ENCODE assay signal across 8 cellular contexts in the genomic region with DNA sequence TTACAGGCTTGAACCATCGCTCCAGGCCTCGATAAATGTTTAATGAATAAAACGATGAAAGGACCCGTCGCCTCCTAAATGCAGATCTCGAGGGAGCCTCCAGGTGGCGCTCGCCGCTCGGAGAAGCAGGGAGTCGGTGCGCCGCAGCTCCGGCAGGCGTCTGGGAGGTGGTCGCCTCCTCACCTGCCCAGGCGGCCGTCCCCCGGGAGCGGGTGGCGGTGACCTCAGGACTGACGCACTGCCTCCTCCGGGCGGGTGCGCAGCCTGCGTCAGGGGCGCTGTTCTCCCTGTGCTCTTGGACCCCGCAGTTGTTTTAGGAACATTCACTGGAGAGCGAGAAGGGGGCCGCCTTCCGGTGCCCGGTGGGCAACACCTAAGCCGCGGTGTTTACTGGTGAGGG. TPM values are rescaled to one million over a fixed set of nuclear protein-coding genes. Genes with fewer than 3 reads are reported as not detected.
DNase-seq lines count a peak whose midpoint lies in the region; ATAC-seq and TF ChIP-seq lines count a peak whose summit lies in the region.

No MANE protein-coding gene starts in this region.

- peak overlapping the region; percentile 38 for H3K4me3 ChIP-seq in H7 (ENCODE audit: insufficient read depth, low read depth, low read length)

- H3K4me1 Mint-ChIP-seq in CD14-positive monocyte = peaks cover 62% of the 10 kb centered on the region
- H3K4me1 Mint-ChIP-seq in effector memory CD8-positive, alpha-beta T cell (ENCODE audit: low read depth in 2 of 2) = peaks cover 11 to 19% of the 10 kb centered on the region in 2 donors
- H3K4me1 Mint-ChIP-seq in memory B cell = peaks cover 5% of the 10 kb centered on the region

- peak; percentile 93 for TF ChIP-seq CTCF in CD14-positive monocyte (IDR thresholded peaks at IDR 0.05)

- no peaks in the 10 kb centered on the region for H3K36me3 ChIP-seq in H7 (replicated peaks; ENCODE audit: control insufficient read depth, insufficient read depth, low read length)

- peaks cover 2 to 22% (median 11%) of the 10 kb centered on the region in 3 donors for H3K27me3 Mint-ChIP-seq in CD14-positive monocyte (ENCODE audit: low read depth in 3 of 3)
- peaks cover 24 to 44% of the 10 kb centered on the region in 2 donors for H3K27me3 Mint-ChIP-seq in effector memory CD8-positive, alpha-beta T cell
- peaks cover 11% of the 10 kb centered on the region for H3K27me3 Mint-ChIP-seq in memory B cell

- intact Hi-C loops in CD14-positive monocyte (cut with micrococcal nuclease) = loop anchor here (5.0 to 10.0 kb wide), 4 partner anchors 482 to 687 kb away; no protein-coding TSS in a partner anchor

- ATAC-seq in effector memory CD8-positive, alpha-beta T cell (replicated peaks) = peak; percentile 82
- ATAC-seq in memory B cell (ENCODE audit: low read depth) = peak; percentile 90

- H3K4me3 Mint-ChIP-seq in CD14-positive monocyte = peak overlapping the region; percentile 56 to 67
- H3K4me3 Mint-ChIP-seq in effector memory CD8-positive, alpha-beta T cell = peak overlapping the region; percentile 24 to 29
- peak overlapping the region; percentile 18 for H3K4me3 Mint-ChIP-seq in memory B cell

- DNase-seq in CD14-positive monocyte (ENCODE audit: low spot score) (peak; percentile 58), H7 (peak; percentile 94), NCI-H446 treated with DMSO at 0.1 percent for 48 hours (lab: John Stamatoyannopoulos, UW) (peak; percentile 16), memory B cell (ENCODE audit: low spot score in 2 of 2) (peak; percentile 76 to 82), H4 (ENCODE audit: low spot score) (no peak)
- peak; percentile 44 to 52 for DNase-seq in activated CD8-positive, alpha-beta memory T cell treated with anti-CD3 and anti-CD28 coated beads for 4 hours (ENCODE audit: low read depth in 2 of 2)
- DNase-seq in effector memory CD8-positive, alpha-beta T cell = peak; percentile 60 to 66 (median 65)
- peak; percentile 23 for DNase-seq in stimulated activated CD8-positive, alpha-beta memory T cell treated with anti-CD3 and anti-CD28 coated beads, Interleukin-12 subunit alpha, Interleukin-12 subunit beta, amount 100 ng/mL, for 24 hours (ENCODE audit: extremely low read depth)

- H3K36me3 Mint-ChIP-seq in CD14-positive monocyte (peaks cover 5 to 6% of the 10 kb centered on the region in 2 donors), memory B cell (no peaks in the 10 kb centered on the region)
- no peaks in the 10 kb centered on the region for H3K36me3 Mint-ChIP-seq in effector memory CD8-positive, alpha-beta T cell (ENCODE audit: insufficient read depth)

- H3K27ac Mint-ChIP-seq in CD14-positive monocyte = peak overlapping the region in 1 of 7 donors; percentile 12
- H3K27ac Mint-ChIP-seq in effector memory CD8-positive, alpha-beta T cell = no peak overlapping the region
- no peak overlapping the region for H3K27ac Mint-ChIP-seq in memory B cell

- H3K9me3 Mint-ChIP-seq in CD14-positive monocyte = peaks cover 4 to 10% (median 7%) of the 10 kb centered on the region in 7 donors
- H3K9me3 Mint-ChIP-seq in effector memory CD8-positive, alpha-beta T cell = no peaks in the 10 kb centered on the region
- no peaks in the 10 kb centered on the region for H3K9me3 Mint-ChIP-seq in memory B cell

- H3K27me3 ChIP-seq in H7 (ENCODE audit: control insufficient read depth, insufficient read depth, low read length) = no peaks in the 10 kb centered on the region; the same call in 1 of the 2 replicates

RNA-seq across cellular contexts. Expression of a gene that starts 38.6 kb away (rescaled TPM):
- 100 to 1,000 TPM; 304 to 345 TPM for polyA plus RNA-seq in CD14-positive monocyte
- total RNA-seq in H7 (2014; rRNA removed; shearing (Covaris generic)) = 5.2 and 13.8 TPM in 2 replicates
- total RNA-seq in H4 (2014; rRNA removed; shearing (Covaris generic)) = 38.3 and 48.5 TPM in 2 replicates
